8 cellular contexts compared by ENCODE assay signal in the genomic region with DNA sequence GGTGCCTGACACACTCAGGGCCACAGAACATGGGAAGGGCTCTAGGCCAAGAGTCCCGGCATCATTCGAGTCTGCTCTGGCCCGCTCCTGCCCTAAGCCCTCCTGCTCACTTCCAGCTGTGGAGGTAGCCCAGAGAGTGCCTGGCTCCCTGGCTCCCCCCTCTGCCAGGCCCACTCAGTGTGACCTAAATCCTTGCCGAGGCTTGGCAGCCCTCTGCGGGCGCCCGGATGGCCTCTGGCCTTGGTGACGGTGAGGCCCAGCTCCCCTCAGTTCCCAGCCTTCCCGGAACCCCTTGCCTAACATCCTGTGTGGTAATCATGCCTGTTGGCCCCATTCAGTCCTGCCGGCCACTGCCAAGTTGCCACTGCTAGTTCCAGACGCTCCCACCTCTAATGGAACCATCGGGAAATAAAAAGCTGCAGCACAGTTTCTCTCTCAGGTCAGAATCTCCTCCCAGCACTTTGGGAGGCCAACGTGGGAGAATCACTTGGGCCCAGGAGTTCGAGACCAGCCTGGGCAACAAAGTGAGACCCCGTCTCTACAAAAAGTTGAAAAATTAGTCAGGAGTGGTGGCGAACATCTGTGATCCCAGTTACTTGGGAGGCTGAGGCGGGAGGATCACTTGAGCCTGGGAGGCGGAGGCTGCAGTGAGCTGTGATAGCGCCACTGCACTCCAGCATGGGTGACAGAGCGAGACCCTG. TPM values are rescaled to one million over a fixed set of nuclear protein-coding genes. Genes with fewer than 3 reads are reported as not detected.
DNase-seq lines count a peak whose midpoint lies in the region; ATAC-seq, FAIRE-seq and TF ChIP-seq lines count a peak whose summit lies in the region.

No MANE protein-coding gene starts in this region.

- TF ChIP-seq POLR2A in suprapubic skin (IDR thresholded peaks at IDR 0.05) (no peak), erythroblast (IDR thresholded peaks at IDR 0.05; ENCODE audit: low read length) (no peak)

- no peak for FAIRE-seq in bronchial epithelial cell (lab: Jason Lieb, UNC)

- TF ChIP-seq CTCF in bronchial epithelial cell (IDR thresholded peaks at IDR 0.05; ENCODE audit: insufficient read depth, low read length, severe bottlenecking) (no peak), lower lobe of right lung (IDR thresholded peaks at IDR 0.05) (no peak), suprapubic skin (IDR thresholded peaks at IDR 0.05) (no peak)

- H3K36me3 ChIP-seq in bronchial epithelial cell (ENCODE audit: control insufficient read depth, insufficient read depth, low read length) (no peaks in the 10 kb centered on the region), lower lobe of right lung (no peaks in the 10 kb centered on the region), suprapubic skin (no peaks in the 10 kb centered on the region)

- peak; percentile 33 for TF ChIP-seq EP300 in suprapubic skin (IDR thresholded peaks at IDR 0.05)

- H3K9me3 ChIP-seq in lower lobe of right lung (no peaks in the 10 kb centered on the region), suprapubic skin (no peaks in the 10 kb centered on the region)

- intact Hi-C loops in lower lobe of right lung (cut with DNase I): no loop called here

- H3K27me3 ChIP-seq in bronchial epithelial cell (ENCODE audit: control insufficient read depth, insufficient read depth, low read length) (no peaks in the 10 kb centered on the region), lower lobe of right lung (ENCODE audit: low read depth) (no peaks in the 10 kb centered on the region), suprapubic skin (no peaks in the 10 kb centered on the region)

- peak; percentile 74 to 79 for ATAC-seq in lower lobe of right lung

- H3K27ac ChIP-seq in lower lobe of right lung (peak overlapping the region; percentile 95), suprapubic skin (peak overlapping the region; percentile 97)

- H3K4me1 ChIP-seq in lower lobe of right lung (peaks cover 49% of the 10 kb centered on the region), suprapubic skin (peaks cover 49% of the 10 kb centered on the region)

- H3K4me3 ChIP-seq in bronchial epithelial cell (ENCODE audit: low read depth, low read length) (no peak overlapping the region), lower lobe of right lung (peak overlapping the region; percentile 64), suprapubic skin (no peak overlapping the region)

- DNase-seq in M059J (ENCODE audit: low read depth) (peak; percentile 68), bronchial epithelial cell (ENCODE audit: low read depth) (peak; percentile 10), lower lobe of right lung (peak; percentile 89), suprapubic skin (ENCODE audit: low spot score in 2 of 2) (peak; percentile 95), erythroblast (lab: John Stamatoyannopoulos, UW) (no peak), NCI-H1436 (lab: John Stamatoyannopoulos, UW) (no peak), cerebellar nuclear complex (lab: John Stamatoyannopoulos, UW) (no peak), NCI-H82 (lab: John Stamatoyannopoulos, UW) (no peak)

- 52% methylated on average over 18 of the region's 20 CpGs for WGBS in suprapubic skin

RNA-seq across cellular contexts. Expression of a gene that starts 1.2 kb away (rescaled TPM):
- total RNA-seq in M059J (2014; rRNA removed; shearing (Covaris generic)): 7.7 and 15.9 TPM in 2 replicates
- 5.5 and 9.9 TPM in 2 replicates for total RNA-seq in bronchial epithelial cell
- total RNA-seq in lower lobe of right lung: 40.7 TPM
- 100 to 1,000 TPM in 2 of 4 donors, 10 to 100 TPM in 2; 83.6 to 130 (median 106) TPM for total RNA-seq in suprapubic skin

RNA-seq across cellular contexts. Expression of a gene that starts 59.3 kb away (rescaled TPM):
- 9.2 and 14.3 TPM in 2 replicates for total RNA-seq in M059J (2014; rRNA removed; shearing (Covaris generic))
- total RNA-seq in bronchial epithelial cell: 17.6 and 28.9 TPM in 2 replicates
- 14.7 TPM for total RNA-seq in lower lobe of right lung
- total RNA-seq in suprapubic skin: 10 to 100 TPM; 28.3 to 49.2 (median 42.1) TPM

Comparison
In these comparisons a context has a peak if more than half of its experiments do, and no peak if none do; other contexts are left out.
1. DNase-seq: peak in M059J (single experiment), bronchial epithelial cell (single experiment), lower lobe of right lung (single experiment) and suprapubic skin (2 of 2); none in erythroblast (0 of 2), NCI-H1436 (single experiment), cerebellar nuclear complex (0 of 2) and NCI-H82 (single experiment).